ENCODE assay signal across 30 cellular contexts in genomic region chr7:42311195-42311594, GRCh38.
"Had no signal": no experiment of that assay in that cellular context is flagged by ENCODE, and none has a peak within 500 bp of the region (broad histone marks: within the 10 kb centered on the region; RNA-seq: fewer than 3 reads in every experiment).

No MANE protein-coding gene starts in this region.

- DNase-seq: activated effector memory CD4-positive, alpha-beta T cell treated with anti-CD3 and anti-CD28 coated beads, Interleukin-2, amount 50 U/mL, for 16 hours; activated effector memory CD4-positive, alpha-beta T cell treated with Interleukin-2 at 50 U/mL for 16 hours; activated gamma-delta T cell; activated gamma-delta T cell treated with Interleukin-2 at 50 U/mL for 16 hours; activated naive CD4-positive, alpha-beta T cell; activated naive CD4-positive, alpha-beta T cell treated with anti-CD3 and anti-CD28 coated beads for 36 hours; activated naive CD4-positive, alpha-beta T cell treated with anti-CD3 and anti-CD28 coated beads, Interleukin-2, amount 10 ng/mL, durations not matched to agents 7 days and 5 days; activated naive CD4-positive, alpha-beta T cell treated with anti-CD3 and anti-CD28 coated beads, Interleukin-2, amount 50 U/mL, for 16 hours; activated naive CD4-positive, alpha-beta T cell treated with Interleukin-2 at 50 U/mL for 16 hours; activated naive CD8-positive, alpha-beta T cell treated with anti-CD3 and anti-CD28 coated beads for 36 hours; activated naive CD8-positive, alpha-beta T cell treated with anti-CD3 and anti-CD28 coated beads, Interleukin-2, amount 10 ng/mL, durations not matched to agents 7 days and 5 days; activated naive CD8-positive, alpha-beta T cell treated with anti-CD3 and anti-CD28 coated beads, Interleukin-2, amount 50 U/mL, for 24 hours; activated T-cell treated with anti-CD3 and anti-CD28 coated beads, Interleukin-2, amount 50 U/mL, for 1 hour; activated T-cell treated with anti-CD3 and anti-CD28 coated beads, Interleukin-2, amount 50 U/mL, for 24 hours; activated T-cell treated with anti-CD3 and anti-CD28 coated beads, Interleukin-2, amount 50 U/mL, for 4 hours; activated T-cell treated with anti-CD3 and anti-CD28 coated beads, Interleukin-2, amount 50 U/mL, for 48 hours; activated T-cell treated with anti-CD3 and anti-CD28 coated beads, Interleukin-2, amount 50 U/mL, for 72 hours; adrenal gland; amniotic stem cell; amygdala; anterior cingulate cortex; aorta; body of pancreas; brain microvascular endothelial cell; caudate nucleus; central memory CD4-positive, alpha-beta T cell; cerebellar nuclear complex had no signal

- H3K36me3 ChIP-seq: adrenal gland, ascending aorta, brain microvascular endothelial cell, breast epithelium, cardiac muscle cell had no signal

- H3K27me3 ChIP-seq: adrenal gland, ascending aorta, brain microvascular endothelial cell, breast epithelium, cardiac muscle cell had no signal

- H3K9me3 ChIP-seq: adrenal gland, body of pancreas had no signal

- H3K27ac ChIP-seq: adrenal gland, ascending aorta, body of pancreas, brain microvascular endothelial cell, breast epithelium, cardiac muscle cell had no signal

- H3K4me3 ChIP-seq: adrenal gland, ascending aorta, body of pancreas, breast epithelium, cardiac muscle cell had no signal

- H3K4me1 ChIP-seq: adrenal gland, ascending aorta, body of pancreas, breast epithelium had no signal
